Comparison of ENCODE assay signal across 19 cellular contexts in the genomic region with DNA sequence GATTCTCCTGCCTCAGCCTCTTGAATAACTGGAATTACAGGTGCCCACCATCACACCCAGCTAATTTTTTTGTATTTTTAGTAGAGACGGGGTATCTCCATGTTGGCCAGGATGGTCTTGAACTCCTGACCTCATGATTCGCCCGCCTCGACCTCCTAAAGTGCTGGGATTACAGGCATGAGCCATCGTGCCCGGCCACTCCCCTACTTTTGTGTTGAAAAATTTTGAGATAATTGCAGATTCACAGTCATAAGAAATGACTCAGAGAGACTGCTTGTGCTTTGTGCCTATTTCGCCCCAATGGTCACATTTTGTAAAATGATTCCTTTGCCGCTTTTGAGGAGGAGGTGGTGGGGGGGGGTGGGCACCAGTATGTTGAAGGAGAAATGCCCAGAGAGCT. TPM values are rescaled to one million over a fixed set of nuclear protein-coding genes. Genes with fewer than 3 reads are reported as not detected.
DNase-seq lines count a peak whose midpoint lies in the region; ATAC-seq and TF ChIP-seq lines count a peak whose summit lies in the region.
"Had no signal": no experiment of that assay in that cellular context is flagged by ENCODE, and none has a peak within 500 bp of the region (broad histone marks: within the 10 kb centered on the region; RNA-seq: fewer than 3 reads in every experiment).

No MANE protein-coding gene starts in this region.

- no peaks in the 10 kb centered on the region for H3K9me3 ChIP-seq in upper lobe of right lung
- H3K9me3 ChIP-seq in effector memory CD4-positive, alpha-beta T cell (ENCODE audit: control insufficient read depth, low read length): no peaks in the 10 kb centered on the region
- H3K9me3 ChIP-seq: BE2C, Caco-2 had no signal

- ATAC-seq in left lobe of liver: no peak
- no peak for ATAC-seq in upper lobe of right lung
- no peak for ATAC-seq in GM19467 (IDR thresholded peaks at IDR 0.05; ENCODE audit: unreplicated experiment)

- no peaks in the 10 kb centered on the region for H3K9me3 Mint-ChIP-seq in progenitor cell of endocrine pancreas (ENCODE audit: low read depth)

- no peak overlapping the region for H3K4me3 Mint-ChIP-seq in progenitor cell of endocrine pancreas (ENCODE audit: low read depth)
- H3K4me3 Mint-ChIP-seq: CD4-positive, CD25-positive, alpha-beta regulatory T cell had no signal

- H3K4me1 ChIP-seq in upper lobe of right lung: peaks cover 15% of the 10 kb centered on the region
- no peaks in the 10 kb centered on the region for H3K4me1 ChIP-seq in effector memory CD4-positive, alpha-beta T cell (ENCODE audit: control insufficient read depth, insufficient read depth, low read length, poor library complexity, severe bottlenecking)
- H3K4me1 ChIP-seq: BE2C, Caco-2 had no signal

- H3K4me3 ChIP-seq in upper lobe of right lung: no peak overlapping the region
- no peak overlapping the region for H3K4me3 ChIP-seq in effector memory CD4-positive, alpha-beta T cell (ENCODE audit: insufficient read depth, low read depth, low read length, poor library complexity, severe bottlenecking)
- H3K4me3 ChIP-seq: PC-9 had no signal

- peaks cover 10% of the 10 kb centered on the region for H3K4me1 Mint-ChIP-seq in progenitor cell of endocrine pancreas (ENCODE audit: low read depth)
- H3K4me1 Mint-ChIP-seq: CD4-positive, CD25-positive, alpha-beta regulatory T cell had no signal

- TF ChIP-seq CTCF in progenitor cell of endocrine pancreas (IDR thresholded peaks at IDR 0.05; ENCODE audit: unreplicated experiment) (no peak), upper lobe of right lung (IDR thresholded peaks at IDR 0.05) (no peak)

- DNase-seq in activated effector memory CD4-positive, alpha-beta T cell treated with anti-CD3 and anti-CD28 coated beads, Interleukin-2, amount 50 U/mL, for 16 hours: peak; percentile 12
- DNase-seq in activated effector memory CD4-positive, alpha-beta T cell treated with Interleukin-2 at 50 U/mL for 16 hours: no peak
- peak; percentile 19 for DNase-seq in left lobe of liver (ENCODE audit: low spot score)
- peak; percentile 0 for DNase-seq in progenitor cell of endocrine pancreas (ENCODE audit: low spot score, unreplicated experiment)
- DNase-seq in upper lobe of right lung: peak; percentile 19
- DNase-seq in effector memory CD4-positive, alpha-beta T cell: no peak
- DNase-seq in activated CD4-positive, alpha-beta T cell treated with anti-CD3 and anti-CD28 coated beads, Interleukin-2, amount 50 U/mL, for 1 hour: no peak
- DNase-seq: CD4-positive, CD25-positive, alpha-beta regulatory T cell; GDM1; GOT3; IMR-90; NCI-H1048; NCI-H1436 treated with DMSO at 0.1 percent for 48 hours; NCI-H2029; PC-9 had no signal

- H3K36me3 Mint-ChIP-seq in progenitor cell of endocrine pancreas (ENCODE audit: insufficient read depth): no peaks in the 10 kb centered on the region
- H3K36me3 Mint-ChIP-seq: CD4-positive, CD25-positive, alpha-beta regulatory T cell had no signal

- H3K27me3 ChIP-seq in upper lobe of right lung: no peaks in the 10 kb centered on the region
- H3K27me3 ChIP-seq in effector memory CD4-positive, alpha-beta T cell (replicated peaks; ENCODE audit: control insufficient read depth, insufficient read depth, low read length, poor library complexity, severe bottlenecking): no peaks in the 10 kb centered on the region
- H3K27me3 ChIP-seq: BE2C had no signal

- intact Hi-C loops in upper lobe of right lung (cut with DNase I): no loop called here

- H3K36me3 ChIP-seq in upper lobe of right lung: no peaks in the 10 kb centered on the region
- no peaks in the 10 kb centered on the region for H3K36me3 ChIP-seq in effector memory CD4-positive, alpha-beta T cell (ENCODE audit: control insufficient read depth, insufficient read depth, low read length)
- H3K36me3 ChIP-seq: BE2C had no signal

- H3K27ac Mint-ChIP-seq in progenitor cell of endocrine pancreas: no peak overlapping the region
- H3K27ac Mint-ChIP-seq: CD4-positive, CD25-positive, alpha-beta regulatory T cell had no signal

- peaks cover 59% of the 10 kb centered on the region for H3K27me3 Mint-ChIP-seq in progenitor cell of endocrine pancreas

- no peak overlapping the region for H3K27ac ChIP-seq in upper lobe of right lung
- H3K27ac ChIP-seq in effector memory CD4-positive, alpha-beta T cell (ENCODE audit: insufficient read depth, low read length, poor library complexity, severe bottlenecking): no peak overlapping the region
- H3K27ac ChIP-seq: PC-9, RWPE1 had no signal

RNA-seq across cellular contexts. Expression of gene SH3PXD2B, which starts 48.1 kb away (rescaled TPM):
- total RNA-seq in left lobe of liver (3.8 TPM), progenitor cell of endocrine pancreas (72.4 and 79.8 TPM in 2 replicates), upper lobe of right lung (46.2 TPM)

Comparison
In these comparisons a context has a peak if more than half of its experiments do, and no peak if none do; other contexts are left out.
1. DNase-seq: peak in activated effector memory CD4-positive, alpha-beta T cell treated with anti-CD3 and anti-CD28 coated beads, Interleukin-2, amount 50 U/mL, for 16 hours (single experiment), left lobe of liver (single experiment), progenitor cell of endocrine pancreas (single experiment) and upper lobe of right lung (single experiment); none in activated effector memory CD4-positive, alpha-beta T cell treated with Interleukin-2 at 50 U/mL for 16 hours (single experiment), effector memory CD4-positive, alpha-beta T cell (0 of 3) and activated CD4-positive, alpha-beta T cell treated with anti-CD3 and anti-CD28 coated beads, Interleukin-2, amount 50 U/mL, for 1 hour (single experiment).